Comparison of ENCODE assay signal across 8 cellular contexts in genomic region chr1:197928849-197929336, GRCh38. TPM values are rescaled to one million over a fixed set of nuclear protein-coding genes. Genes with fewer than 3 reads are reported as not detected.
DNase-seq lines count a peak whose midpoint lies in the region; ATAC-seq and TF ChIP-seq lines count a peak whose summit lies in the region.

No MANE protein-coding gene starts in this region.

- H3K9me3 ChIP-seq in CD8-positive, alpha-beta T cell (ENCODE audit: low read length): no peaks in the 10 kb centered on the region
- no peaks in the 10 kb centered on the region for H3K9me3 ChIP-seq in SU-DHL-6 (ENCODE audit: insufficient read depth, low read length)

- intact Hi-C loops in CD8-positive, alpha-beta T cell (cut with DNase I, micrococcal nuclease): loop anchor here (5.0 to 10.0 kb wide), 2 partner anchors 157 to 536 kb away; no protein-coding TSS in a partner anchor

- H3F3A ChIP-seq in SU-DHL-6 (ENCODE audit: insufficient read depth): peaks cover 6% of the 10 kb centered on the region; the same call in 1 of the 2 replicates

- peak overlapping the region; percentile 59 for H3K4me3 Mint-ChIP-seq in CD8-positive, alpha-beta T cell

- H3K27me3 ChIP-seq in CD8-positive, alpha-beta T cell (ENCODE audit: insufficient read depth, low read length): peaks cover 32% of the 10 kb centered on the region
- no peaks in the 10 kb centered on the region for H3K27me3 ChIP-seq in SU-DHL-6 (ENCODE audit: low read length)

- 0 out of 2 replicates have a peak overlapping the region, but pooled peaks have one; percentile 2 for H3K9ac ChIP-seq in SU-DHL-6 (ENCODE audit: low read length)

- H3K4me1 Mint-ChIP-seq in CD8-positive, alpha-beta T cell (ENCODE audit: low read depth): peaks cover 4% of the 10 kb centered on the region

- H3K9me3 Mint-ChIP-seq in CD8-positive, alpha-beta T cell: no peaks in the 10 kb centered on the region

- H3K4me1 ChIP-seq in CD8-positive, alpha-beta T cell (ENCODE audit: insufficient read depth, low read length): peaks cover 3% of the 10 kb centered on the region

- TF ChIP-seq CTCF in CD8-positive, alpha-beta T cell (IDR thresholded peaks at IDR 0.05): no peak
- no peak for TF ChIP-seq CTCF in SU-DHL-6 (IDR thresholded peaks at IDR 0.05; ENCODE audit: insufficient read depth, low read length, poor library complexity, severe bottlenecking)

- peaks cover 57% of the 10 kb centered on the region for H3K27me3 Mint-ChIP-seq in CD8-positive, alpha-beta T cell (ENCODE audit: low read depth)

- CTCF ChIA-PET in CD8-positive, alpha-beta T cell (lab: Charles Lee): interaction anchor here (0.6 kb wide), 1 partner anchor 506 kb away, joined by 3 read pairs; no protein-coding TSS in a partner anchor

- peak overlapping the region; percentile 74 for H3K4me2 ChIP-seq in SU-DHL-6 (ENCODE audit: low read depth, low read length, poor library complexity, severe bottlenecking)

- no peaks in the 10 kb centered on the region for H4K20me1 ChIP-seq in SU-DHL-6 (ENCODE audit: low read depth, low read length)

- no peak overlapping the region for H3K4me3 ChIP-seq in CD8-positive, alpha-beta T cell (ENCODE audit: low read depth, low read length)
- peak overlapping the region; percentile 39 for H3K4me3 ChIP-seq in SU-DHL-6 (ENCODE audit: insufficient read depth, low read length, poor library complexity, severe bottlenecking)

- H3K9me2 ChIP-seq in SU-DHL-6 (replicated peaks; ENCODE audit: insufficient read depth, low read length): no peaks in the 10 kb centered on the region

- no peaks in the 10 kb centered on the region for H3K36me3 ChIP-seq in CD8-positive, alpha-beta T cell (ENCODE audit: insufficient read depth, low read length)
- no peaks in the 10 kb centered on the region for H3K36me3 ChIP-seq in SU-DHL-6 (ENCODE audit: low read length)

- POLR2A ChIA-PET in CD8-positive, alpha-beta T cell (lab: Charles Lee): no interaction called here

- no peak overlapping the region for H3K27ac Mint-ChIP-seq in CD8-positive, alpha-beta T cell

- no peak for DNase-seq in CD8-positive, alpha-beta T cell
- peak; percentile 27 for DNase-seq in glomerular visceral epithelial cell (ENCODE audit: extremely low spot score)
- no peak for DNase-seq in COLO829 (ENCODE audit: low spot score)
- no peak for DNase-seq in SKM-1 treated with dmso at 0.1 percent for 144 hours (lab: John Stamatoyannopoulos, UW; ENCODE audit: unreplicated experiment)
- DNase-seq in NCI-H2171 (lab: John Stamatoyannopoulos, UW): no peak

- no peak overlapping the region for H3K27ac ChIP-seq in CD8-positive, alpha-beta T cell (ENCODE audit: low read depth, low read length)
- H3K27ac ChIP-seq in SU-DHL-6 (ENCODE audit: low read depth, low read length): no peak overlapping the region

- ATAC-seq in CD8-positive, alpha-beta T cell: peak; percentile 55
- ATAC-seq in GM21825 (IDR thresholded peaks at IDR 0.05; ENCODE audit: unreplicated experiment) (peak; percentile 59), GM21717 (IDR thresholded peaks at IDR 0.05; ENCODE audit: unreplicated experiment) (no peak)

- H3K36me3 Mint-ChIP-seq in CD8-positive, alpha-beta T cell: no peaks in the 10 kb centered on the region

- peak overlapping the region; percentile 77 for H2AFZ ChIP-seq in SU-DHL-6 (ENCODE audit: low read depth, low read length, severe bottlenecking)

- no peaks in the 10 kb centered on the region for H3K79me2 ChIP-seq in SU-DHL-6 (ENCODE audit: insufficient read depth, low read length)

RNA-seq across cellular contexts. Expression of gene LHX9, which starts 11.7 kb away (rescaled TPM):
- not detected for total RNA-seq in CD8-positive, alpha-beta T cell

RNA-seq across cellular contexts. Expression of gene C1orf53, which starts 26.5 kb away (rescaled TPM):
- not detected for total RNA-seq in CD8-positive, alpha-beta T cell
